In the genomic region with DNA sequence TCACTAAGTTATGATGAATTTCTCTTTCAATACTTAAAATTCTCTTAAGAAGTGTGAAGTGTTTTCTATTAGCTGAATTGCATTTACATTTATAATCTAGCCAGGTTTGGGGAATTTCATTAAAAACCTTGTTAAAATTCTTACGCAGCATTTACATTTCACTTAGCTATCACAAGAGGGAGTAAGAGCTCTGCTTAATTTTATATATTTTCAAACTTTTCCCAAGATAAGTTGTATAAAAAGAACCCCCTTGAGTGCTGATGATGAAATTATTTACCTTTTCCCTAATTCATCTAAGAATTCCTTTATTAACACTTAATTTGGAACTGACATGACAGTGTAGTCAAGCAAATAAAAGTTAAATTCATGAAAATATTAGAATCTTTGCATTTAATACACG, we compare ENCODE assay signal across 13 cellular contexts. TPM values are rescaled to one million over a fixed set of nuclear protein-coding genes. Genes with fewer than 3 reads are reported as not detected.
A peak's percentile ranks its signal among the peaks of the same experiment; 100 is the strongest.
DNase-seq lines count a peak whose midpoint lies in the region; ATAC-seq and TF ChIP-seq lines count a peak whose summit lies in the region.
"Had no signal": no experiment of that assay in that cellular context is flagged by ENCODE, and none has a peak within 500 bp of the region (broad histone marks: within the 10 kb centered on the region; RNA-seq: fewer than 3 reads in every experiment).

No MANE protein-coding gene starts in this region.

- H2AFZ ChIP-seq in DND-41 (ENCODE audit: low read depth, low read length): no peak overlapping the region
- no peak overlapping the region for H2AFZ ChIP-seq in mammary epithelial cell (ENCODE audit: low read depth, low read length)

- H3K9me3 ChIP-seq in DND-41 (ENCODE audit: insufficient read depth, low read length, severe bottlenecking) (no peaks in the 10 kb centered on the region), mammary epithelial cell (replicated peaks; ENCODE audit: insufficient read depth, low read length) (no peaks in the 10 kb centered on the region)
- H3K9me3 ChIP-seq: HAP-1, Peyer's patch, vagina had no signal

- DNase-seq in DND-41 (no peak), LNCaP clone FGC (ENCODE audit: low read depth) (no peak), mammary epithelial cell (no peak), myocyte (ENCODE audit: low read depth) (peak; percentile 21)
- DNase-seq: activated CD8-positive, alpha-beta memory T cell treated with anti-CD3 and anti-CD28 coated beads, Interleukin-2, amount 50 U/mL, for 4 hours; Peyer's patch had no signal

- no peak overlapping the region for H3K27ac ChIP-seq in DND-41 (ENCODE audit: low read length)
- no peak overlapping the region for H3K27ac ChIP-seq in mammary epithelial cell (ENCODE audit: insufficient read depth, low read depth, low read length)
- H3K27ac ChIP-seq: Peyer's patch, vagina had no signal

- no peak overlapping the region for H3K4me2 ChIP-seq in DND-41 (ENCODE audit: insufficient read depth, low read length)
- no peak overlapping the region for H3K4me2 ChIP-seq in mammary epithelial cell (ENCODE audit: insufficient read depth, low read depth, low read length)

- H3K4me1 ChIP-seq in DND-41 (ENCODE audit: insufficient read depth, low read length) (no peaks in the 10 kb centered on the region), mammary epithelial cell (ENCODE audit: insufficient read depth, low read length) (no peaks in the 10 kb centered on the region)
- H3K4me1 ChIP-seq: HAP-1, Peyer's patch, vagina had no signal

- H3K4me3 ChIP-seq in DND-41 (ENCODE audit: low read depth in 1 of 2, low read length in 2 of 2) (no peak overlapping the region), LNCaP clone FGC (ENCODE audit: low read depth, low read length) (no peak overlapping the region), mammary epithelial cell (replicated peaks in 1 of 3; ENCODE audit: insufficient read depth in 1 of 3, low read depth in 2 of 3, low read length in 3 of 3) (no peak overlapping the region)
- H3K4me3 ChIP-seq: HAP-1, Peyer's patch, vagina had no signal

- BruUV-seq in mammary epithelial cell (replicated peaks; lab: Mats Ljungman, UMichigan): no TSS peak

- no peaks in the 10 kb centered on the region for H3K79me2 ChIP-seq in DND-41 (ENCODE audit: insufficient read depth, low read length)
- no peaks in the 10 kb centered on the region for H3K79me2 ChIP-seq in mammary epithelial cell (ENCODE audit: insufficient read depth, low read length)

- H4K20me1 ChIP-seq in DND-41 (ENCODE audit: insufficient read depth, low read length) (no peaks in the 10 kb centered on the region), mammary epithelial cell (ENCODE audit: insufficient read depth, low read length) (no peaks in the 10 kb centered on the region)

- no peaks in the 10 kb centered on the region for H3K36me3 ChIP-seq in DND-41 (ENCODE audit: insufficient read depth, low read length)
- H3K36me3 ChIP-seq in mammary epithelial cell (ENCODE audit: insufficient read depth, low read length): no peaks in the 10 kb centered on the region
- H3K36me3 ChIP-seq: HAP-1, Peyer's patch, vagina had no signal

- H3K9ac ChIP-seq in DND-41 (ENCODE audit: low read depth, low read length): no peak overlapping the region
- no peak overlapping the region for H3K9ac ChIP-seq in mammary epithelial cell (ENCODE audit: insufficient read depth, low read length)

- TF ChIP-seq CTCF in DND-41 (IDR thresholded peaks at IDR 0.05; ENCODE audit: borderline replicate concordance, extremely low read depth, low read length, poor library complexity, severe bottlenecking) (peak; percentile 10), LNCaP clone FGC (IDR thresholded peaks at IDR 0.05; ENCODE audit: control insufficient read depth, extremely low read depth, insufficient read depth) (peak; percentile 48), mammary epithelial cell (conservative IDR thresholded peaks at IDR 0.05 in 1 of 2, IDR thresholded peaks at IDR 0.05 in 1 of 2; ENCODE audit: extremely low read depth in 1 of 2, insufficient read depth in 1 of 2, low read depth in 1 of 2, low read length in 2 of 2) (peak; percentile 32 to 44)

- ATAC-seq in DND-41 (ENCODE audit: insufficient read depth, low read depth) (no peak), GM19035 (IDR thresholded peaks at IDR 0.05; ENCODE audit: unreplicated experiment) (no peak), HG03442 (IDR thresholded peaks at IDR 0.05; ENCODE audit: unreplicated experiment) (no peak), GM21367 (IDR thresholded peaks at IDR 0.05; ENCODE audit: unreplicated experiment) (no peak), GM18909 (IDR thresholded peaks at IDR 0.05; ENCODE audit: poor library complexity, unreplicated experiment) (no peak)

- dilution Hi-C loops in mammary epithelial cell (cut with HindIII; ENCODE audit: low sequenced_read_pairs): no loop called here

- H3K27me3 ChIP-seq in DND-41 (ENCODE audit: insufficient read depth, low read length, poor library complexity) (no peaks in the 10 kb centered on the region), mammary epithelial cell (ENCODE audit: insufficient read depth, low read length) (no peaks in the 10 kb centered on the region)
- H3K27me3 ChIP-seq: Peyer's patch, vagina had no signal

- WGBS in mammary epithelial cell (ENCODE audit: low coverage, missing lambda C conversion rate): 85% methylated on average over 2 of the region's 2 CpGs

- intact Hi-C loops in mammary epithelial cell (cut with micrococcal nuclease): loop anchor here (2.0 to 10.0 kb wide), 2 partner anchors 392 to 550 kb away; no protein-coding TSS in a partner anchor

- in situ Hi-C loops in mammary epithelial cell (cut with MboI; ENCODE audit: low sequenced_read_pairs in 2 of 2): no loop called here

- CTCF ChIA-PET in mammary epithelial cell (lab: Charles Lee; ENCODE audit: low non-redundant PET): no interaction called here

RNA-seq across cellular contexts. Expression of a gene that starts 54.2 kb away (rescaled TPM):
- total RNA-seq in mammary epithelial cell (not detected), myocyte (0.16 TPM in 1 of 2 replicates, not detected in the other)
- not detected for polyA plus RNA-seq in mammary epithelial cell
- not detected for polyA minus RNA-seq in mammary epithelial cell
- 0.08 TPM for polyA plus RNA-seq in myocyte (2012)
- total RNA-seq: HT1080, Peyer's patch, vagina had no signal
